23 cellular contexts compared by ENCODE assay signal in genomic region chr6:96022225-96022624, GRCh38. TPM values are rescaled to one million over a fixed set of nuclear protein-coding genes. Genes with fewer than 3 reads are reported as not detected.
DNase-seq lines count a peak whose midpoint lies in the region; ATAC-seq and TF ChIP-seq lines count a peak whose summit lies in the region.
"Had no signal": no experiment of that assay in that cellular context is flagged by ENCODE, and none has a peak within 500 bp of the region (broad histone marks: within the 10 kb centered on the region; RNA-seq: fewer than 3 reads in every experiment).

No MANE protein-coding gene starts in this region.

- H3K27me3 ChIP-seq in PC-3 (ENCODE audit: low read length): no peaks in the 10 kb centered on the region

- no peak overlapping the region for H3K4me3 ChIP-seq in GM12864 (ENCODE audit: low read depth, low read length)
- H3K4me3 ChIP-seq in PC-3 (ENCODE audit: low read length): no peak overlapping the region
- H3K4me3 ChIP-seq: GM12878, HAP-1 had no signal

- H3K36me3 Mint-ChIP-seq in progenitor cell of endocrine pancreas (ENCODE audit: insufficient read depth): no peaks in the 10 kb centered on the region

- no peak overlapping the region for H3K27ac ChIP-seq in PC-3 (ENCODE audit: low read length)
- H3K27ac ChIP-seq: HL-60 had no signal

- no peaks in the 10 kb centered on the region for H3K36me3 ChIP-seq in PC-3 (ENCODE audit: low read depth, low read length)
- H3K36me3 ChIP-seq: HAP-1 had no signal

- ATAC-seq in PC-3 (no peak), GM21515 (IDR thresholded peaks at IDR 0.05; ENCODE audit: unreplicated experiment) (no peak)
- ATAC-seq: GM12878 had no signal

- no peaks in the 10 kb centered on the region for H3K4me1 ChIP-seq in PC-3 (ENCODE audit: insufficient read depth, low read length)
- H3K4me1 ChIP-seq: HAP-1 had no signal

- no TSS peak for BruUV-seq in PC-3 (replicated peaks; lab: Mats Ljungman, UMichigan)

- no peaks in the 10 kb centered on the region for H4K20me1 ChIP-seq in PC-3 (ENCODE audit: low read length)

- POLR2A ChIA-PET in PC-3 (lab: Charles Lee; ENCODE audit: unreplicated experiment): no interaction called here

- peak; percentile 22 for DNase-seq in NCI-H2171 treated with DMSO at 0.1 percent for 48 hours (lab: John Stamatoyannopoulos, UW)
- DNase-seq in NCI-H2171 (lab: John Stamatoyannopoulos, UW): no peak
- no peak for DNase-seq in GM12864 (ENCODE audit: low read depth)
- DNase-seq in PC-3: peak; percentile 5
- no peak for DNase-seq in progenitor cell of endocrine pancreas (ENCODE audit: low spot score, unreplicated experiment)
- no peak for DNase-seq in effector CD8-positive, alpha-beta T cell (lab: John Stamatoyannopoulos, UW)
- DNase-seq: KBM-7, NCI-H1105 treated with DMSO at 0.1 percent for 48 hours, NCI-H1694, NCI-H2081, NCI-H226, NCI-H510A treated with DMSO at 0.1 percent for 48 hours, OCI-M1, Right ventricle myocardium superior, T-helper 9 cell had no signal

- H3K4me3 Mint-ChIP-seq in progenitor cell of endocrine pancreas (ENCODE audit: low read depth): no peak overlapping the region

- H3K4me2 ChIP-seq in PC-3 (ENCODE audit: low read length): no peak overlapping the region

- H3K4me1 Mint-ChIP-seq in progenitor cell of endocrine pancreas (ENCODE audit: low read depth): no peaks in the 10 kb centered on the region

- intact Hi-C loops in PC-3 (cut with micrococcal nuclease): no loop called here

- H3K9me3 Mint-ChIP-seq in progenitor cell of endocrine pancreas (ENCODE audit: low read depth): no peaks in the 10 kb centered on the region

- CTCF ChIA-PET in PC-3 (lab: Charles Lee): no interaction called here

- no peaks in the 10 kb centered on the region for H3K79me2 ChIP-seq in PC-3 (ENCODE audit: low read length)

- no peaks in the 10 kb centered on the region for H3F3A ChIP-seq in PC-3 (ENCODE audit: low read length, unreplicated experiment)

- no peaks in the 10 kb centered on the region for H3K9me3 ChIP-seq in PC-3 (ENCODE audit: low read length)
- H3K9me3 ChIP-seq: HAP-1 had no signal

- H3K9me2 ChIP-seq in PC-3 (replicated peaks; ENCODE audit: low read length): no peaks in the 10 kb centered on the region

- H3K27ac Mint-ChIP-seq in progenitor cell of endocrine pancreas: no peak overlapping the region

- H2AFZ ChIP-seq in PC-3 (ENCODE audit: low read length): no peak overlapping the region

- peak; percentile 8 for TF ChIP-seq CTCF in GM12864 (IDR thresholded peaks at IDR 0.05; ENCODE audit: low read depth, low read length, missing control alignments)
- peak; percentile 22; the same call in 1 of the 2 replicates for TF ChIP-seq CTCF in PC-3 (conservative IDR thresholded peaks at IDR 0.05; ENCODE audit: low read depth, low read length)
- peak; percentile 37 for TF ChIP-seq CTCF in progenitor cell of endocrine pancreas (IDR thresholded peaks at IDR 0.05; ENCODE audit: unreplicated experiment)

- no peak overlapping the region for H3K9ac ChIP-seq in PC-3 (ENCODE audit: low read length)

- H3K27me3 Mint-ChIP-seq in progenitor cell of endocrine pancreas: peaks cover 8% of the 10 kb centered on the region

RNA-seq across cellular contexts. Expression of gene FUT9, which starts 6.5 kb away (rescaled TPM):
- total RNA-seq in PC-3 (2014; rRNA removed) (0.04 TPM in 1 of 2 replicates, not detected in the other), progenitor cell of endocrine pancreas (1.5 and 1.6 TPM in 2 replicates)
- total RNA-seq: GM12878; HT-29; Right ventricle myocardium superior; RPMI7951; SK-MEL-5; T-helper 1 cell treated with Interleukin-12 subunit alpha and Interleukin-12 subunit beta and Interleukin-4 antibody, amounts not matched to agents 30 ng/mL and 1 ng/mL, for 36 hours had no signal

Comparison
In these comparisons a context has a peak if more than half of its experiments do, and no peak if none do; other contexts are left out.
1. DNase-seq: peak in NCI-H2171 treated with DMSO at 0.1 percent for 48 hours (single experiment) and PC-3 (single experiment); none in NCI-H2171 (single experiment), GM12864 (single experiment), progenitor cell of endocrine pancreas (single experiment) and effector CD8-positive, alpha-beta T cell (single experiment).
2. Peak in every context shown above with its lines, with median percentiles within 50 percentile points of each other: CTCF ChIP-seq.